8 cellular contexts compared by ENCODE assay signal in genomic region chr1:31715873-31716220, GRCh38. TPM values are rescaled to one million over a fixed set of nuclear protein-coding genes. Genes with fewer than 3 reads are reported as not detected.
DNase-seq lines count a peak whose midpoint lies in the region; ATAC-seq and TF ChIP-seq lines count a peak whose summit lies in the region.

No MANE protein-coding gene starts in this region.

- no peak overlapping the region for H2AFZ ChIP-seq in MM.1S (ENCODE audit: low read length)

- peak overlapping the region; percentile 96 for H3K4me2 ChIP-seq in MM.1S (ENCODE audit: low read depth, low read length)

- H3K9me2 ChIP-seq in MM.1S (replicated peaks; ENCODE audit: insufficient read depth, low read length), result no peaks in the 10 kb centered on the region

- H3K9me3 ChIP-seq in CD4-positive, alpha-beta T cell (ENCODE audit: control insufficient read depth, low read length), result no peaks in the 10 kb centered on the region
- H3K9me3 ChIP-seq in MM.1S (replicated peaks; ENCODE audit: insufficient read depth, low read length), result no peaks in the 10 kb centered on the region
- H3K9me3 ChIP-seq in gastroesophageal sphincter, result no peaks in the 10 kb centered on the region

- 0 out of 2 replicates have a peak, but pooled peaks cover 4% of the 10 kb centered on the region for H3K4me1 ChIP-seq in MM.1S (ENCODE audit: low read length)
- peaks cover 0 to 53% (median 37%) of the 10 kb centered on the region in 3 donors for H3K4me1 ChIP-seq in gastroesophageal sphincter
- H3K4me1 ChIP-seq in rectal smooth muscle tissue (ENCODE audit: control insufficient read depth, insufficient read depth, low read length), result peaks cover 32% of the 10 kb centered on the region

- no peak overlapping the region for H3K4me3 ChIP-seq in MM.1S (ENCODE audit: low read length)
- H3K4me3 ChIP-seq in gastroesophageal sphincter, result peak overlapping the region in 1 of 2 donors; percentile 58
- H3K4me3 ChIP-seq in rectal smooth muscle tissue (ENCODE audit: low read length), result peak overlapping the region; percentile 72

- CTCF ChIA-PET in CD4-positive, alpha-beta T cell (lab: Charles Lee), result interaction anchor here (0.6 to 2.5 kb wide), 2 partner anchors 74 to 78 kb away, joined by 3 to 11 read pairs; no protein-coding TSS in a partner anchor

- H3K36me3 Mint-ChIP-seq in CD4-positive, alpha-beta T cell (ENCODE audit: low read depth), result no peaks in the 10 kb centered on the region

- peaks cover 42% of the 10 kb centered on the region for H3K27me3 ChIP-seq in CD4-positive, alpha-beta T cell (ENCODE audit: control insufficient read depth, insufficient read depth, low read length)
- H3K27me3 ChIP-seq in MM.1S (replicated peaks; ENCODE audit: insufficient read depth, low read length) (peaks cover 43% of the 10 kb centered on the region), gastroesophageal sphincter (no peaks in the 10 kb centered on the region), rectal smooth muscle tissue (ENCODE audit: control insufficient read depth, insufficient read depth, low read length) (no peaks in the 10 kb centered on the region)

- POLR2A ChIA-PET in CD4-positive, alpha-beta T cell (lab: Charles Lee), result interaction anchor here (0.6 to 0.9 kb wide), 2 partner anchors 71 to 405 kb away, joined by 3 to 4 read pairs; partner anchors contain the start of gene PEF1

- H3K79me2 ChIP-seq in MM.1S (ENCODE audit: low read length), result no peaks in the 10 kb centered on the region

- TF ChIP-seq EP300 in gastroesophageal sphincter (IDR thresholded peaks at IDR 0.05), result no peak

- peaks cover 21% of the 10 kb centered on the region for H3K4me1 Mint-ChIP-seq in CD4-positive, alpha-beta T cell (ENCODE audit: low read depth)

- TF ChIP-seq POLR2A in gastroesophageal sphincter (IDR thresholded peaks at IDR 0.05), result no peak

- 0% methylated on average over 3 to 7 of the region's 7 CpGs for WGBS in gastroesophageal sphincter (ENCODE audit: low coverage in 1 of 2), 2 donors

- H4K20me1 ChIP-seq in MM.1S (ENCODE audit: insufficient read depth, low read length), result no peaks in the 10 kb centered on the region

- TF ChIP-seq CTCF in CD4-positive, alpha-beta T cell (IDR thresholded peaks at IDR 0.05), result no peak
- TF ChIP-seq CTCF in MM.1S (IDR thresholded peaks at IDR 0.05; ENCODE audit: low read length) (no peak), gastroesophageal sphincter (IDR thresholded peaks at IDR 0.05) (no peak)

- intact Hi-C loops in CD4-positive, alpha-beta T cell (cut with DNase I, micrococcal nuclease), result loop anchor here in 1 of 2 experiments (2.0 kb wide), 1 partner anchor 73 kb away; no protein-coding TSS in a partner anchor

- no peak overlapping the region for H3K9ac ChIP-seq in MM.1S (ENCODE audit: low read length)
- H3K9ac ChIP-seq in rectal smooth muscle tissue (ENCODE audit: low read length), result no peak overlapping the region

- DNase-seq in CD4-positive, alpha-beta T cell, result no peak
- DNase-seq in MM.1S (no peak), NCI-H2171 treated with DMSO at 0.1 percent for 48 hours (lab: John Stamatoyannopoulos, UW) (no peak), DMS114 treated with DMSO at 0.1 percent for 48 hours (lab: John Stamatoyannopoulos, UW; ENCODE audit: unreplicated experiment) (no peak)
- DNase-seq in stimulated activated CD4-positive, alpha-beta T cell treated with anti-CD3 and anti-CD28 coated beads, Interleukin-4, amount 100 ng/mL, for 24 hours, result no peak
- DNase-seq in stimulated activated naive CD4-positive, alpha-beta T cell (lab: John Stamatoyannopoulos, UW), result no peak

- peak overlapping the region; percentile 77 for H3K4me3 Mint-ChIP-seq in CD4-positive, alpha-beta T cell

- ATAC-seq in CD4-positive, alpha-beta T cell (ENCODE audit: poor library complexity), result no peak
- ATAC-seq in gastroesophageal sphincter, result no peak

- H3K27ac ChIP-seq in CD4-positive, alpha-beta T cell (ENCODE audit: low read depth, low read length), result no peak overlapping the region
- H3K27ac ChIP-seq in MM.1S (ENCODE audit: low read length), result no peak overlapping the region
- H3K27ac ChIP-seq in gastroesophageal sphincter, result peak overlapping the region in 3 of 4 donors; percentile 95 to 97 (median 96)
- peak overlapping the region; percentile 97 for H3K27ac ChIP-seq in rectal smooth muscle tissue (ENCODE audit: low read depth, low read length)

- H3K9me3 Mint-ChIP-seq in CD4-positive, alpha-beta T cell, result no peaks in the 10 kb centered on the region

- H3K27me3 Mint-ChIP-seq in CD4-positive, alpha-beta T cell, result peaks cover 73% of the 10 kb centered on the region

- no peak overlapping the region for H3K27ac Mint-ChIP-seq in CD4-positive, alpha-beta T cell

- no peaks in the 10 kb centered on the region for H3F3A ChIP-seq in MM.1S (ENCODE audit: insufficient read depth, low read length)

- H3K36me3 ChIP-seq in MM.1S (replicated peaks; ENCODE audit: insufficient read depth, low read length) (no peaks in the 10 kb centered on the region), gastroesophageal sphincter (no peaks in the 10 kb centered on the region), rectal smooth muscle tissue (ENCODE audit: control insufficient read depth, insufficient read depth, low read length) (no peaks in the 10 kb centered on the region)

RNA-seq across cellular contexts. Expression of gene COL16A1, which starts 12.0 kb away (rescaled TPM):
- total RNA-seq in CD4-positive, alpha-beta T cell, result not detected
- 100 to 1,000 TPM in 3 of 4 donors, 10 to 100 TPM in 1; 67.2 to 169 (median 149) TPM for total RNA-seq in gastroesophageal sphincter

RNA-seq across cellular contexts. Expression of gene ADGRB2, which starts 48.3 kb away (rescaled TPM):
- total RNA-seq in CD4-positive, alpha-beta T cell, result under 1 TPM; 0.39 to 0.71 TPM
- total RNA-seq in gastroesophageal sphincter, result 1 to 10 TPM; 1.7 to 6.0 (median 3.2) TPM

Comparison
In these comparisons a context has a peak if more than half of its experiments do, and no peak if none do; other contexts are left out.
1. H3K27ac ChIP-seq: peak in gastroesophageal sphincter (3 of 4) and rectal smooth muscle tissue (single experiment); none in CD4-positive, alpha-beta T cell (single experiment) and MM.1S (single experiment).
2. RNA of gene COL16A1, which starts 12.0 kb away (total RNA-seq): 67.2 to 169 TPM in gastroesophageal sphincter; not detected in CD4-positive, alpha-beta T cell; every median in the first group is over 10 times any median in the second.